ENCODE assay signal across 7 cellular contexts in the genomic region with DNA sequence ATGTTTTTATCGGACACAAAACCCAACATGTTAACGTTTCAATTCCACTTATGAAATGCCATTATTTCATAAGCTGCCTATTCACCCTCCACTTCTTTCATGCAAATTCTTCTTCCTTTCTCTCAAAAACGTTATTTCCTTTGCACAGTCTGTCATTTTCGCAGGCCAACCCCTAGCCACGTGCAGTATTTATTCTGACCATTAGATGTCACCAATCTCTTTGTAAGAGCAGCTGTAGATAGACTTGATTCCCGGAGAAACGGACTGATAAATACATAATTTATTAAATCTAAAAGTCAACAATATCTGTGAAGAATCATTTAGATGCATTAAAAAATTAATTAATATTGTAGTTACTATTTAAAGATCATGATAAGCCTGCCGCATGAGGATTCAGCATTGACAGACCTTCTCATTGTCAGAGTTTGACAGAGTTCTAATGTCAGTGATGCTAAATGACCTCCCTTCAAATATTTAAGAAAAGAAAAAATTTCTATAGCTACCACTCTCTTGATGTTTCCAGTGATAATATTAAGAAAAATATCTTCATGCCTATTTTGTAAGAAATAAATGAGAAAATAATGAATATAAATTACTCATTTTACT.
DNase-seq lines count a peak whose midpoint lies in the region; ATAC-seq, FAIRE-seq and TF ChIP-seq lines count a peak whose summit lies in the region.

No MANE protein-coding gene starts in this region.

- WGBS in endodermal cell (ENCODE audit: insufficient coverage in 1 of 2, insufficient read length in 1 of 2), 2 experiments, result 12 to 28% methylated on average over 5 to 8 of the region's 8 CpGs

- no peaks in the 10 kb centered on the region for H3K27me3 Mint-ChIP-seq in endodermal cell (ENCODE audit: insufficient read depth)

- H3K27me3 ChIP-seq in OCI-LY1 (ENCODE audit: insufficient read depth, low read length) (no peaks in the 10 kb centered on the region), endodermal cell (ENCODE audit: control insufficient read depth, insufficient read depth, low read length, poor library complexity, severe bottlenecking) (no peaks in the 10 kb centered on the region)

- no peaks in the 10 kb centered on the region for H3K9me3 ChIP-seq in OCI-LY1 (ENCODE audit: low read length)
- H3K9me3 ChIP-seq in endodermal cell (ENCODE audit: control insufficient read depth, low read length), result no peaks in the 10 kb centered on the region

- FAIRE-seq in GM12892 (lab: Jason Lieb, UNC), result peak; percentile 77
- peak; percentile 16 for FAIRE-seq in HTR-8/SVneo (lab: Jason Lieb, UNC)

- TF ChIP-seq CTCF in OCI-LY1 (IDR thresholded peaks at IDR 0.05; ENCODE audit: low read length), result peak; percentile 66
- peak; percentile 87 for TF ChIP-seq CTCF in endodermal cell (conservative IDR thresholded peaks at IDR 0.05)

- no peak overlapping the region for H3K4me2 ChIP-seq in OCI-LY1 (ENCODE audit: low read length)

- no peaks in the 10 kb centered on the region for H3K9me3 Mint-ChIP-seq in endodermal cell

- no peaks in the 10 kb centered on the region for H3K36me3 Mint-ChIP-seq in endodermal cell (ENCODE audit: low read depth)

- H3K9ac ChIP-seq in OCI-LY1 (ENCODE audit: low read length), result no peak overlapping the region
- no peak overlapping the region for H3K9ac ChIP-seq in endodermal cell (ENCODE audit: extremely low read depth, low read length, poor library complexity, severe bottlenecking)

- H3K4me3 ChIP-seq in OCI-LY1 (ENCODE audit: low read depth, low read length, poor library complexity, severe bottlenecking), result no peak overlapping the region
- no peak overlapping the region for H3K4me3 ChIP-seq in endodermal cell (ENCODE audit: low read length)

- H3K4me3 Mint-ChIP-seq in endodermal cell, result no peak overlapping the region

- H4K20me1 ChIP-seq in OCI-LY1 (ENCODE audit: insufficient read depth, low read length), result no peaks in the 10 kb centered on the region

- no peak for TF ChIP-seq POLR2A in GM12892 (IDR thresholded peaks at IDR 0.05; ENCODE audit: low read depth, low read length)

- DNase-seq in GM12892 (ENCODE audit: insufficient read length) (no peak), HTR-8/SVneo (ENCODE audit: insufficient read length, low spot score) (peak; percentile 41), endodermal cell (peak; percentile 64), non-pigmented ciliary epithelial cell (ENCODE audit: low read depth) (peak; percentile 9)
- DNase-seq in effector CD4-positive, alpha-beta T cell, result no peak

- H3K36me3 ChIP-seq in OCI-LY1 (ENCODE audit: insufficient read depth, low read length) (no peaks in the 10 kb centered on the region), endodermal cell (ENCODE audit: control insufficient read depth, insufficient read depth, low read length) (no peaks in the 10 kb centered on the region)

- H3K4me1 ChIP-seq in OCI-LY1 (ENCODE audit: insufficient read depth, low read length, severe bottlenecking), result no peaks in the 10 kb centered on the region
- no peaks in the 10 kb centered on the region for H3K4me1 ChIP-seq in endodermal cell (ENCODE audit: control insufficient read depth, insufficient read depth, low read length)

- no peaks in the 10 kb centered on the region for H3F3A ChIP-seq in OCI-LY1 (ENCODE audit: insufficient read depth, low read length)

- ATAC-seq in GM21825 (IDR thresholded peaks at IDR 0.05; ENCODE audit: unreplicated experiment), result peak; percentile 90

- H3K9me2 ChIP-seq in OCI-LY1 (ENCODE audit: low read depth, low read length), result no peaks in the 10 kb centered on the region

- H3K79me2 ChIP-seq in OCI-LY1 (ENCODE audit: insufficient read depth, low read length), result no peaks in the 10 kb centered on the region

- H3K27ac Mint-ChIP-seq in endodermal cell, result no peak overlapping the region

- no peak overlapping the region for H3K27ac ChIP-seq in OCI-LY1 (ENCODE audit: low read depth, low read length, poor library complexity, severe bottlenecking)
- H3K27ac ChIP-seq in endodermal cell (ENCODE audit: low read depth, low read length), result no peak overlapping the region

- H2AFZ ChIP-seq in OCI-LY1 (ENCODE audit: low read length), result no peak overlapping the region

- peaks cover 8% of the 10 kb centered on the region for H3K4me1 Mint-ChIP-seq in endodermal cell

Comparison
In these comparisons a context has a peak if more than half of its experiments do, and no peak if none do; other contexts are left out.
1. DNase-seq: peak in HTR-8/SVneo (single experiment), endodermal cell (single experiment) and non-pigmented ciliary epithelial cell (single experiment); none in GM12892 (single experiment) and effector CD4-positive, alpha-beta T cell (single experiment).